24 cellular contexts compared by ENCODE assay signal in genomic region chr2:207215300-207215699, GRCh38. TPM values are rescaled to one million over a fixed set of nuclear protein-coding genes. Genes with fewer than 3 reads are reported as not detected.
DNase-seq lines count a peak whose midpoint lies in the region; FAIRE-seq and TF ChIP-seq lines count a peak whose summit lies in the region.
"Had no signal": no experiment of that assay in that cellular context is flagged by ENCODE, and none has a peak within 500 bp of the region (broad histone marks: within the 10 kb centered on the region; RNA-seq: fewer than 3 reads in every experiment).

No MANE protein-coding gene starts in this region.

- H3K4me1 ChIP-seq in H1 (replicated peaks in 1 of 4; ENCODE audit: control insufficient read depth in 3 of 4, insufficient read depth in 4 of 4, low read length in 3 of 4) (no peaks in the 10 kb centered on the region; a peak in 1 of 7 replicates), right atrium auricular region (no peaks in the 10 kb centered on the region)

- H3K27ac ChIP-seq in H1 (ENCODE audit: low read depth, low read length) = no peak overlapping the region
- no peak overlapping the region for H3K27ac ChIP-seq in right atrium auricular region
- H3K27ac ChIP-seq: GM23248 had no signal

- H2BK20ac ChIP-seq in H1 (ENCODE audit: low read length) = no peak overlapping the region

- no peak overlapping the region for H2BK15ac ChIP-seq in H1 (ENCODE audit: low read length)

- no peak overlapping the region for H3K23ac ChIP-seq in H1 (ENCODE audit: insufficient read length)

- no peak overlapping the region for H4K5ac ChIP-seq in H1 (ENCODE audit: insufficient read length, low read depth, low read length)

- no peak overlapping the region for H3K56ac ChIP-seq in H1 (replicated peaks; ENCODE audit: insufficient read length, low read depth, low read length)

- FAIRE-seq in H1 (lab: Jason Lieb, UNC) = no peak
- FAIRE-seq: GM12892, GM18507, HTR-8/SVneo had no signal

- no peaks in the 10 kb centered on the region for H4K20me1 ChIP-seq in H1 (replicated peaks in 1 of 2; ENCODE audit: control insufficient read depth in 1 of 2, insufficient read depth in 2 of 2, low read length in 2 of 2)

- H3K27me3 ChIP-seq in H1 (replicated peaks in 1 of 4; ENCODE audit: control insufficient read depth in 3 of 4, extremely low read depth in 1 of 4, insufficient read depth in 3 of 4, low read length in 3 of 4) (no peaks in the 10 kb centered on the region), right atrium auricular region (no peaks in the 10 kb centered on the region)
- H3K27me3 ChIP-seq: BE2C had no signal

- H3K4me3 ChIP-seq in H1 (ENCODE audit: extremely low read depth in 1 of 4, insufficient read depth in 2 of 4, low read depth in 3 of 4, low read length in 4 of 4) (no peak overlapping the region), right atrium auricular region (no peak overlapping the region)
- H3K4me3 ChIP-seq: GM23248 had no signal

- WGBS in H1 (ENCODE audit: extremely low coverage in 1 of 2, insufficient coverage in 1 of 2, insufficient read length in 1 of 2, insufficient replicate concordance in 2 of 2, low coverage in 1 of 2, low lambda C conversion rate in 2 of 2, missing lambda C conversion rate in 1 of 2), 2 experiments = 63% methylated on average over 2 of the region's 2 CpGs; no CpG with 5 or more reads in 1 of the 2 experiments

- H3K4me3 Mint-ChIP-seq in neural crest cell = peak overlapping the region; percentile 14
- H3K4me3 Mint-ChIP-seq: CD4-positive, CD25-positive, alpha-beta regulatory T cell; CD8-positive, alpha-beta memory T cell; HFFc6; IgD-negative memory B cell had no signal

- H3K18ac ChIP-seq in H1 (ENCODE audit: extremely low read depth, low read length) = no peak overlapping the region

- H3K36me3 ChIP-seq in H1 (ENCODE audit: control insufficient read depth in 2 of 4, insufficient read depth in 4 of 4, low read length in 3 of 4) (no peaks in the 10 kb centered on the region), right atrium auricular region (no peaks in the 10 kb centered on the region)
- H3K36me3 ChIP-seq: BE2C had no signal

- no peak for TF ChIP-seq EP300 in H1 (IDR thresholded peaks at IDR 0.05; ENCODE audit: borderline replicate concordance in 1 of 2, low read depth in 2 of 2, low read length in 2 of 2)

- DNase-seq in NCI-H146 (lab: John Stamatoyannopoulos, UW) (peak; percentile 56), NCI-H748 (lab: John Stamatoyannopoulos, UW; ENCODE audit: unreplicated experiment) (peak; percentile 48), H1 (ENCODE audit: low read depth in 1 of 2, low spot score in 2 of 2) (no peak), neural crest cell (ENCODE audit: low read depth, low spot score) (peak; percentile 14), NOMO-1 treated with dmso at 0.1 percent for 144 hours (lab: John Stamatoyannopoulos, UW; ENCODE audit: unreplicated experiment) (no peak), AML-193 (lab: John Stamatoyannopoulos, UW) (no peak), right atrium auricular region (ENCODE audit: low spot score) (no peak), NCI-H2171 treated with DMSO at 0.1 percent for 48 hours (lab: John Stamatoyannopoulos, UW) (no peak)
- DNase-seq: BE2C; C1 segment of cervical spinal cord; CD4-positive, CD25-positive, alpha-beta regulatory T cell; CD8-positive, alpha-beta memory T cell; COR-L47; DMS 273 treated with DMSO at 0.1 percent for 48 hours; DMS53; DND-41; EL; GM23248; H7; HFFc6 had no signal

- H3K27me3 Mint-ChIP-seq in neural crest cell (ENCODE audit: low read depth) = no peaks in the 10 kb centered on the region

- no peak overlapping the region; a peak in 1 of 4 replicates for H3K4me2 ChIP-seq in H1 (ENCODE audit: insufficient read depth in 1 of 2, low read depth in 2 of 2, low read length in 2 of 2)

- H3K27ac Mint-ChIP-seq in neural crest cell (ENCODE audit: unreplicated experiment) = no peak overlapping the region
- H3K27ac Mint-ChIP-seq: CD4-positive, CD25-positive, alpha-beta regulatory T cell; CD8-positive, alpha-beta memory T cell; HFFc6; IgD-negative memory B cell had no signal

- H2BK5ac ChIP-seq in H1 (ENCODE audit: low read depth, low read length) = no peak overlapping the region

- H4K8ac ChIP-seq in H1 (ENCODE audit: extremely low read depth, insufficient read depth, low read length) = no peak overlapping the region

- H4K91ac ChIP-seq in H1 (replicated peaks; ENCODE audit: insufficient read length, low read length) = no peak overlapping the region

- no peak overlapping the region for H3K14ac ChIP-seq in H1 (ENCODE audit: insufficient read length)

- no peak overlapping the region for H3K4ac ChIP-seq in H1 (replicated peaks; ENCODE audit: insufficient read length, low read depth, low read length)

- H3K4me1 Mint-ChIP-seq in neural crest cell = peaks cover 34% of the 10 kb centered on the region
- H3K4me1 Mint-ChIP-seq: CD4-positive, CD25-positive, alpha-beta regulatory T cell; CD8-positive, alpha-beta memory T cell had no signal

- no peaks in the 10 kb centered on the region for H3K79me2 ChIP-seq in H1 (ENCODE audit: control insufficient read depth in 1 of 2, insufficient read depth in 2 of 2, low read length in 2 of 2)

- H2BK12ac ChIP-seq in H1 (ENCODE audit: low read depth, low read length) = no peak overlapping the region

- CTCF ChIA-PET in H1 (lab: Charles Lee; ENCODE audit: partially characterized antibody) = interaction anchor here (0.7 kb wide), 1 partner anchor 257 kb away, joined by 3 read pairs; no protein-coding TSS in a partner anchor

- H2AFZ ChIP-seq in H1 (ENCODE audit: low read length) = no peak overlapping the region
- H2AFZ ChIP-seq: GM23248 had no signal

- no peak overlapping the region for H2BK120ac ChIP-seq in H1 (replicated peaks; ENCODE audit: low read depth, low read length)

- POLR2A ChIA-PET in H1 (lab: Charles Lee; ENCODE audit: partially characterized antibody) = no interaction called here

- H3K9me3 ChIP-seq in H1 (ENCODE audit: insufficient read depth in 2 of 2, low read depth in 1 of 2, low read length in 1 of 2) = no peaks in the 10 kb centered on the region
- H3K9me3 ChIP-seq in right atrium auricular region = no peaks in the 10 kb centered on the region
- H3K9me3 ChIP-seq: BE2C had no signal

- no peak for TF ChIP-seq POLR2A in H1 (IDR thresholded peaks at IDR 0.05; ENCODE audit: control extremely low read depth in 1 of 2, low read depth in 2 of 2, low read length in 2 of 2)

- H3K79me1 ChIP-seq in H1 (ENCODE audit: low read depth, low read length) = no peaks in the 10 kb centered on the region

- TF ChIP-seq CTCF in H1 (IDR thresholded peaks at IDR 0.05; ENCODE audit: control extremely low read depth in 1 of 3, insufficient read depth in 1 of 3, low read depth in 1 of 3, low read length in 3 of 3) = no peak
- TF ChIP-seq CTCF in neural crest cell (conservative IDR thresholded peaks at IDR 0.05) = no peak
- TF ChIP-seq CTCF in right atrium auricular region (IDR thresholded peaks at IDR 0.05) = no peak

- no peaks in the 10 kb centered on the region for H3K36me3 Mint-ChIP-seq in neural crest cell (ENCODE audit: low read depth)
- H3K36me3 Mint-ChIP-seq: CD4-positive, CD25-positive, alpha-beta regulatory T cell; CD8-positive, alpha-beta memory T cell had no signal

- no peak for TF ChIP-seq RAD21 in H1 (IDR thresholded peaks at IDR 0.05 in 1 of 2, conservative IDR thresholded peaks at IDR 0.05 in 1 of 2; ENCODE audit: low read depth in 2 of 2, low read length in 2 of 2)

- no peaks in the 10 kb centered on the region for H3K9me3 Mint-ChIP-seq in neural crest cell
- H3K9me3 Mint-ChIP-seq: CD8-positive, alpha-beta memory T cell; HFFc6 had no signal

- no peaks in the 10 kb centered on the region for H3K23me2 ChIP-seq in H1 (ENCODE audit: low read depth, low read length)

- H3K9ac ChIP-seq in H1 (replicated peaks in 1 of 4; ENCODE audit: extremely low read depth in 1 of 4, low read depth in 3 of 4, low read length in 3 of 4) = no peak overlapping the region
- H3K9ac ChIP-seq: GM23248 had no signal

- no peak overlapping the region for H2AK5ac ChIP-seq in H1 (ENCODE audit: low read depth, low read length)

TF ChIP-seq in H1, 55 proteins besides CTCF, POLR2A, EP300 and RAD21:
- TF ChIP-seq CREB1 (IDR thresholded peaks at IDR 0.05) (no peak), NANOG (IDR thresholded peaks at IDR 0.05; ENCODE audit: insufficient read depth, low read depth, low read length, poor library complexity, severe bottlenecking) (peak; percentile 61), RXRA (IDR thresholded peaks at IDR 0.05; ENCODE audit: insufficient read depth, low read depth, low read length) (peak; percentile 68; the same call in 1 of the 2 replicates)

RNA-seq across cellular contexts. Expression of gene KLF7, which starts 49.6 kb away (rescaled TPM):
- total RNA-seq in H1 (2021; fragmentation: NEBNext Ultra II Directional; extraction: Animal tissue kit (Norgen Biotek cat#: 25700)) = 21.3 and 23.3 TPM in 2 replicates
- polyA plus RNA-seq in H1 (2011; rRNA removed) = 9.6 and 19.3 TPM in 2 replicates
- 11.3 TPM for polyA plus RNA-seq in H1 (2011; cell fraction: cytosol; rRNA removed)
- 28.7 TPM for polyA plus RNA-seq in H1 (2011; cell fraction: nucleus; rRNA removed)
- polyA plus RNA-seq in H1 (2012, experiment 1 of 2) = 7.7 to 13.3 TPM (median 12.2 TPM) in 4 replicates
- polyA plus RNA-seq in H1 (2012, experiment 2 of 2) = 1.4 TPM
- 16.1 TPM for polyA plus RNA-seq in H1 (2013, experiment 1 of 2)
- 16.9 TPM for polyA plus RNA-seq in H1 (2013, experiment 2 of 2)
- polyA minus RNA-seq in H1 (2011; rRNA and poly(A)+ RNA removed) = 21.9 and 35.0 TPM in 2 replicates
- 13.7 TPM for polyA minus RNA-seq in H1 (2011; cell fraction: cytosol; rRNA and poly(A)+ RNA removed)
- polyA minus RNA-seq in H1 (2011; cell fraction: nucleus; rRNA and poly(A)+ RNA removed) = 37.5 TPM
- 17.4 and 18.4 TPM in 2 replicates for total RNA-seq in neural crest cell
- 10 to 100 TPM; 13.5 to 29.9 TPM for total RNA-seq in right atrium auricular region

Comparison
In these comparisons a context has a peak if more than half of its experiments do, and no peak if none do; other contexts are left out.
1. DNase-seq: peak in NCI-H146 (single experiment), NCI-H748 (single experiment) and neural crest cell (single experiment); none in H1 (0 of 2), NOMO-1 treated with dmso at 0.1 percent for 144 hours (single experiment), AML-193 (0 of 2), right atrium auricular region (single experiment) and NCI-H2171 treated with DMSO at 0.1 percent for 48 hours (single experiment).